Comparison of ENCODE assay signal across 1 cellular context in the genomic region with DNA sequence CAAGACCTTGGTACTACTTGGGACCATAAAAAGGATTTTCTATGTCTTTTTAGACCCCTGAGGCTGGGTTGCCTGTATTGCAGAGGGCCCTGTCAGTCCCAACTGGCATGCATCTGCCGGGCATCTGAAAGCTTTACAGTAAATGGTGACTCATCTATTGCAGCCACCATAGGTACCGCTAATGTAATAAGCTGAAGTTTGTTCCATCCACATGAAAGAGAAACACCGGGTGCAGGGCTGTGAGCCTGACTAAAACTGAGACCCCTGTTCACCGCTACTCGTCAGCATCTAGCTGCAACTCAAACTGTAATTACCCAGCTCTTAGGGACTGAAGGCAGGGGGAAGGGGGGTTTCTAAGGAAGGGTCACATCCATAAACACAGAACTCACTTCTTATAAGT.
TF ChIP-seq lines count a peak whose summit lies in the region.

No MANE protein-coding gene starts in this region.

TF ChIP-seq in K562, 482 proteins besides CTCF, POLR2A, EP300 and RAD21:
- TF ChIP-seq, protein P1, sequence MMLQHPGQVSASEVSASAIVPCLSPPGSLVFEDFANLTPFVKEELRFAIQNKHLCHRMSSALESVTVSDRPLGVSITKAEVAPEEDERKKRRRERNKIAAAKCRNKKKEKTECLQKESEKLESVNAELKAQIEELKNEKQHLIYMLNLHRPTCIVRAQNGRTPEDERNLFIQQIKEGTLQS (IDR thresholded peaks at IDR 0.05) = peak; percentile 58
- TF ChIP-seq, protein P1 (CRISPR knock-in tag; conservative IDR thresholded peaks at IDR 0.05) = no peak
- TF ChIP-seq, protein P2, sequence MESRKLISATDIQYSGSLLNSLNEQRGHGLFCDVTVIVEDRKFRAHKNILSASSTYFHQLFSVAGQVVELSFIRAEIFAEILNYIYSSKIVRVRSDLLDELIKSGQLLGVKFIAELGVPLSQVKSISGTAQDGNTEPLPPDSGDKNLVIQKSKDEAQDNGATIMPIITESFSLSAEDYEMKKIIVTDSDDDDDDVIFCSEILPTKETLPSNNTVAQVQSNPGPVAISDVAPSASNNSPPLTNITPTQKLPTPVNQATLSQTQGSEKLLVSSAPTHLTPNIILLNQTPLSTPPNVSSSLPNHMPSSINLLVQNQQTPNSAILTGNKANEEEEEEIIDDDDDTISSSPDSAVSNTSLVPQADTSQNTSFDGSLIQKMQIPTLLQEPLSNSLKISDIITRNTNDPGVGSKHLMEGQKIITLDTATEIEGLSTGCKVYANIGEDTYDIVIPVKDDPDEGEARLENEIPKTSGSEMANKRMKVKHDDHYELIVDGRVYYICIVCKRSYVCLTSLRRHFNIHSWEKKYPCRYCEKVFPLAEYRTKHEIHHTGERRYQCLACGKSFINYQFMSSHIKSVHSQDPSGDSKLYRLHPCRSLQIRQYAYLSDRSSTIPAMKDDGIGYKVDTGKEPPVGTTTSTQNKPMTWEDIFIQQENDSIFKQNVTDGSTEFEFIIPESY (CRISPR knock-in tag; IDR thresholded peaks at IDR 0.05) = 0 out of 2 replicates have a peak, but pooled peaks have one; percentile 51
- no peak for TF ChIP-seq TEAD1 (CRISPR knock-in tag; IDR thresholded peaks at IDR 0.05)
